Comparison of ENCODE assay signal across 28 cellular contexts in genomic region chr11:79950741-79951140, GRCh38.
"Had no signal": no experiment of that assay in that cellular context is flagged by ENCODE, and none has a peak within 500 bp of the region (broad histone marks: within the 10 kb centered on the region; RNA-seq: fewer than 3 reads in every experiment).

No MANE protein-coding gene starts in this region.

- H3K4me3 Mint-ChIP-seq: stimulated activated effector memory CD8-positive, alpha-beta T cell treated with anti-CD3 and anti-CD28 coated beads, Interleukin-12 subunit alpha, Interleukin-12 subunit beta, amount 100 ng/mL, for 72 hours; stimulated activated memory B cell treated with anti-CD40 and anti-IgM and Interleukin-4, amounts not matched to agents 10 μg/mL and 1 μg/mL and 100 μg/mL, for 72 hours; stimulated activated naive B cell treated with anti-CD40 and anti-IgM and Interleukin-4, amounts not matched to agents 10 μg/mL and 1 μg/mL and 100 μg/mL, for 72 hours; stimulated activated naive CD8-positive, alpha-beta T cell treated with anti-CD3 and anti-CD28 coated beads, Interleukin-15, amount 100 ng/mL, for 72 hours; stimulated activated naive CD8-positive, alpha-beta T cell treated with anti-CD3 and anti-CD28 coated beads, Interleukin-15, Interleukin-2, amounts not matched to agents 100 ng/mL and 50 ng/mL, for 24 hours; type B pancreatic cell had no signal

- H3K36me3 Mint-ChIP-seq: stimulated activated effector memory CD8-positive, alpha-beta T cell treated with anti-CD3 and anti-CD28 coated beads, Interleukin-12 subunit alpha, Interleukin-12 subunit beta, amount 100 ng/mL, for 72 hours; stimulated activated memory B cell treated with anti-CD40 and anti-IgM and Interleukin-4, amounts not matched to agents 10 μg/mL and 1 μg/mL and 100 μg/mL, for 72 hours; stimulated activated naive B cell treated with anti-CD40 and anti-IgM and Interleukin-4, amounts not matched to agents 10 μg/mL and 1 μg/mL and 100 μg/mL, for 72 hours; type B pancreatic cell had no signal

- H3K27me3 ChIP-seq: stomach, suprapubic skin, testis, thyroid gland, tibial artery, tibial nerve, transverse colon, upper lobe of left lung, upper lobe of right lung, uterus, vagina had no signal

- H3K27me3 Mint-ChIP-seq: stimulated activated memory B cell treated with anti-CD40 and anti-IgM and Interleukin-4, amounts not matched to agents 10 μg/mL and 1 μg/mL and 100 μg/mL, for 72 hours; stimulated activated naive B cell treated with anti-CD40 and anti-IgM and Interleukin-4, amounts not matched to agents 10 μg/mL and 1 μg/mL and 100 μg/mL, for 72 hours; stimulated activated naive CD8-positive, alpha-beta T cell treated with anti-CD3 and anti-CD28 coated beads, Interleukin-15, amount 100 ng/mL, for 72 hours; stimulated activated naive CD8-positive, alpha-beta T cell treated with anti-CD3 and anti-CD28 coated beads, Interleukin-15, Interleukin-2, amounts not matched to agents 100 ng/mL and 50 ng/mL, for 24 hours; type B pancreatic cell had no signal

- H3K4me1 ChIP-seq: stomach, suprapubic skin, testis, thyroid gland, tibial artery, tibial nerve, transverse colon, upper lobe of left lung, upper lobe of right lung, uterus, vagina had no signal

- H3K27ac ChIP-seq: stomach, suprapubic skin, testis, thoracic aorta, thyroid gland, tibial artery, tibial nerve, transverse colon, upper lobe of left lung, upper lobe of right lung, uterus, vagina had no signal

- H3K9me3 Mint-ChIP-seq: stimulated activated memory B cell treated with anti-CD40 and anti-IgM and Interleukin-4, amounts not matched to agents 10 μg/mL and 1 μg/mL and 100 μg/mL, for 72 hours; stimulated activated naive B cell treated with anti-CD40 and anti-IgM and Interleukin-4, amounts not matched to agents 10 μg/mL and 1 μg/mL and 100 μg/mL, for 72 hours; stimulated activated naive CD8-positive, alpha-beta T cell treated with anti-CD3 and anti-CD28 coated beads, Interleukin-15, Interleukin-2, amounts not matched to agents 100 ng/mL and 50 ng/mL, for 24 hours; type B pancreatic cell had no signal

- H3K4me3 ChIP-seq: stomach, suprapubic skin, testis, thoracic aorta, thyroid gland, tibial artery, tibial nerve, transverse colon, upper lobe of left lung, upper lobe of right lung, uterus, vagina had no signal

- H3K36me3 ChIP-seq: stomach, suprapubic skin, thoracic aorta, thyroid gland, tibial artery, tibial nerve, transverse colon, upper lobe of left lung, upper lobe of right lung, uterus, vagina had no signal

- H3K4me1 Mint-ChIP-seq: stimulated activated effector memory CD8-positive, alpha-beta T cell treated with anti-CD3 and anti-CD28 coated beads, Interleukin-12 subunit alpha, Interleukin-12 subunit beta, amount 100 ng/mL, for 72 hours; stimulated activated memory B cell treated with anti-CD40 and anti-IgM and Interleukin-4, amounts not matched to agents 10 μg/mL and 1 μg/mL and 100 μg/mL, for 72 hours; stimulated activated naive B cell treated with anti-CD40 and anti-IgM and Interleukin-4, amounts not matched to agents 10 μg/mL and 1 μg/mL and 100 μg/mL, for 72 hours; stimulated activated naive CD8-positive, alpha-beta T cell treated with anti-CD3 and anti-CD28 coated beads, Interleukin-15, amount 100 ng/mL, for 72 hours had no signal

- ATAC-seq: stimulated activated effector memory CD8-positive, alpha-beta T cell treated with anti-CD3 and anti-CD28 coated beads, Interleukin-12 subunit alpha, Interleukin-12 subunit beta, amount 100 ng/mL, for 72 hours; stimulated activated memory B cell treated with anti-CD40 and anti-IgM and Interleukin-4, amounts not matched to agents 10 μg/mL and 1 μg/mL and 100 μg/mL, for 72 hours; stimulated activated naive B cell treated with anti-CD40 and anti-IgM and Interleukin-4, amounts not matched to agents 10 μg/mL and 1 μg/mL and 100 μg/mL, for 72 hours; stimulated activated naive CD8-positive, alpha-beta T cell treated with anti-CD3 and anti-CD28 coated beads, Interleukin-15, amount 100 ng/mL, for 72 hours; stimulated activated naive CD8-positive, alpha-beta T cell treated with anti-CD3 and anti-CD28 coated beads, Interleukin-15, Interleukin-2, amounts not matched to agents 100 U/mL and 50 U/mL, for 24 hours; upper lobe of right lung had no signal

- H3K9me3 ChIP-seq: stomach, suprapubic skin, testis, thoracic aorta, thyroid gland, tibial artery, tibial nerve, transverse colon, upper lobe of left lung, upper lobe of right lung, uterus, vagina had no signal

- DNase-seq: stimulated activated CD4-positive, alpha-beta T cell treated with anti-CD3 and anti-CD28 coated beads, Interleukin-2, amount 100 ng/mL, for 48 hours; stimulated activated CD4-positive, alpha-beta T cell treated with anti-CD3 and anti-CD28 coated beads, Interleukin-4, amount 100 ng/mL, for 1 hour; stimulated activated CD4-positive, alpha-beta T cell treated with anti-CD3 and anti-CD28 coated beads, Interleukin-4, amount 100 ng/mL, for 24 hours; stimulated activated CD4-positive, alpha-beta T cell treated with anti-CD3 and anti-CD28 coated beads, Interleukin-4, amount 100 ng/mL, for 4 hours; stimulated activated CD8-positive, alpha-beta memory T cell treated with anti-CD3 and anti-CD28 coated beads, Interleukin-4, amount 100 ng/mL, for 48 hours; stimulated activated naive B cell treated with anti-CD40 and anti-IgM and Interleukin-4, amounts not matched to agents 10 μg/mL and 1 μg/mL and 100 μg/mL, for 72 hours; stimulated activated naive CD4-positive, alpha-beta T cell; stimulated activated naive CD4-positive, alpha-beta T cell treated with Interleukin-2 at 50 U/mL for 16 hours; stimulated activated naive CD8-positive, alpha-beta T cell treated with anti-CD3 and anti-CD28 coated beads, Interleukin-15, amount 100 ng/mL, for 72 hours; stimulated activated naive CD8-positive, alpha-beta T cell treated with anti-CD3 and anti-CD28 coated beads, Interleukin-15, Interleukin-2, amounts not matched to agents 100 U/mL and 50 U/mL, for 24 hours; stomach; substantia nigra; testis; thyroid gland; tibial artery; transverse colon; trophoblast cell; upper lobe of left lung; upper lobe of right lung; uterus had no signal

- H3K27ac Mint-ChIP-seq: stimulated activated effector memory CD8-positive, alpha-beta T cell treated with anti-CD3 and anti-CD28 coated beads, Interleukin-12 subunit alpha, Interleukin-12 subunit beta, amount 100 ng/mL, for 72 hours; stimulated activated memory B cell treated with anti-CD40 and anti-IgM and Interleukin-4, amounts not matched to agents 10 μg/mL and 1 μg/mL and 100 μg/mL, for 72 hours; stimulated activated naive B cell treated with anti-CD40 and anti-IgM and Interleukin-4, amounts not matched to agents 10 μg/mL and 1 μg/mL and 100 μg/mL, for 72 hours; stimulated activated naive CD8-positive, alpha-beta T cell treated with anti-CD3 and anti-CD28 coated beads, Interleukin-15, Interleukin-2, amounts not matched to agents 100 ng/mL and 50 ng/mL, for 24 hours; type B pancreatic cell had no signal
